Comparison of ENCODE assay signal across 8 cellular contexts in the genomic region with DNA sequence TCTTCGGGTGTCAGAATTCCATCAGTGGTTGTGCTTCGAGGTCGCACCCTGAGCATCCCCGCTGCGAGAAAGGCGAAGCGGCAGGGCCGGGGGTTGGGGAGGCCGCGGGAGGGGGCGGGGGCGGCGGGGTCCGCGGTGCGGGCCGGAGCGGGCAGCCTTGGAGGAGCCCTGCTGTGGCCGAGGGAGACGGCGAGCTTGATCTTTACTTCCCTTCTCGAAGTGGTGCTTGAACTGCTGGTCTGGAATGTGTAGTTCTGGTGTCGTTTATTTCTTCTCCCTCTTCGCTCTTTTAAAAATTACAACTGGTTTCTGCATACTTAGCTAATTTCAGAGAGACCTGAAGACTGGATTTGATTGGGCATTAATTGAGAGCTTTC. TPM values are rescaled to one million over a fixed set of nuclear protein-coding genes. Genes with fewer than 3 reads are reported as not detected.
DNase-seq lines count a peak whose midpoint lies in the region; ATAC-seq and TF ChIP-seq lines count a peak whose summit lies in the region.

No MANE protein-coding gene starts in this region.

- H3K4me3 Mint-ChIP-seq in activated B cell treated with CpG ODN at 0.5 μM for 24 hours = peak overlapping the region; percentile 87

- peak overlapping the region; percentile 66 for H3K4me3 ChIP-seq in HAP-1
- H3K4me3 ChIP-seq in psoas muscle = peak overlapping the region; percentile 93

- in situ Hi-C loops in HAP-1 (cut with MboI; ENCODE audit: low sequenced_read_pairs) = no loop called here

- H3K27me3 ChIP-seq in HAP-1 (ENCODE audit: low read depth) = no peaks in the 10 kb centered on the region
- no peaks in the 10 kb centered on the region for H3K27me3 ChIP-seq in psoas muscle (ENCODE audit: insufficient read depth in 3 of 3, low read length in 2 of 3)

- POLR2A ChIA-PET in activated B cell treated with CpG ODN at 0.5 μM for 24 hours (lab: Charles Lee) = interaction anchor here (0.6 to 4.1 kb wide), 13 partner anchors 16 to 175 kb away, joined by 3 to 59 read pairs (median 5); a partner anchor contains a TSS

- H3K27ac Mint-ChIP-seq in activated B cell treated with CpG ODN at 0.5 μM for 24 hours = peak overlapping the region; percentile 54

- DNase-seq in HAP-1 (ENCODE audit: low spot score in 2 of 2) (peak in 1 of 2 experiments; percentile 41), activated B cell treated with CpG ODN at 0.5 μM for 24 hours (no peak), cardiac septum (ENCODE audit: low spot score) (peak; percentile 78), psoas muscle (no peak), epidermal melanocyte (ENCODE audit: insufficient read length, low spot score) (no peak)
- DNase-seq in activated effector memory CD4-positive, alpha-beta T cell treated with anti-CD3 and anti-CD28 coated beads, Interleukin-2, amount 50 U/mL, for 16 hours = no peak

- H3K27me3 Mint-ChIP-seq in activated B cell treated with CpG ODN at 0.5 μM for 24 hours = peaks cover 2% of the 10 kb centered on the region

- H3K27ac ChIP-seq in 22Rv1 (peak overlapping the region; percentile 92), psoas muscle (peak overlapping the region; percentile 95)

- peaks cover 36% of the 10 kb centered on the region for H3K4me1 Mint-ChIP-seq in activated B cell treated with CpG ODN at 0.5 μM for 24 hours

- peaks cover 2% of the 10 kb centered on the region for H3K36me3 Mint-ChIP-seq in activated B cell treated with CpG ODN at 0.5 μM for 24 hours (ENCODE audit: low read depth)

- H3K4me1 ChIP-seq in HAP-1 = peaks cover 13% of the 10 kb centered on the region
- H3K4me1 ChIP-seq in psoas muscle = peaks cover 23% of the 10 kb centered on the region

- CTCF ChIA-PET in activated B cell treated with CpG ODN at 0.5 μM for 24 hours (lab: Charles Lee) = interaction anchor here (1.0 to 2.2 kb wide), 12 partner anchors 16 to 147 kb away, joined by 3 to 18 read pairs (median 4); a partner anchor contains a TSS

- H3K9me3 ChIP-seq in HAP-1 (no peaks in the 10 kb centered on the region), psoas muscle (no peaks in the 10 kb centered on the region)

- 1 to 3% (median 1%) methylated on average over 22 to 24 of the region's 24 CpGs for WGBS in psoas muscle, 3 donors

- H3K9me3 Mint-ChIP-seq in activated B cell treated with CpG ODN at 0.5 μM for 24 hours = no peaks in the 10 kb centered on the region

- intact Hi-C loops in activated B cell treated with CpG ODN at 0.5 μM for 24 hours (cut with micrococcal nuclease) (no loop called here), cardiac septum (cut with DNase I) (no loop called here), psoas muscle (cut with DNase I) (no loop called here)

- H3K36me3 ChIP-seq in HAP-1 (replicated peaks) (no peaks in the 10 kb centered on the region; the same call in 1 of the 2 replicates), psoas muscle (ENCODE audit: insufficient read depth in 1 of 2, low read depth in 1 of 2) (no peaks in the 10 kb centered on the region)

- ATAC-seq in activated B cell treated with CpG ODN at 0.5 μM for 24 hours (ENCODE audit: low read depth) (no peak), psoas muscle (peak in 1 of 4 donors; percentile 20), GM19467 (IDR thresholded peaks at IDR 0.05; ENCODE audit: unreplicated experiment) (no peak)

- TF ChIP-seq CTCF in 22Rv1 (IDR thresholded peaks at IDR 0.05) (no peak), activated B cell treated with CpG ODN at 0.5 μM for 24 hours (IDR thresholded peaks at IDR 0.05) (no peak), psoas muscle (IDR thresholded peaks at IDR 0.05) (no peak)

RNA-seq across cellular contexts. Expression of a gene that starts 1.1 kb away (rescaled TPM):
- total RNA-seq in activated B cell treated with CpG ODN at 0.5 μM for 24 hours (47.7 and 50.8 TPM in 2 replicates), cardiac septum (318 TPM), psoas muscle (10 to 100 TPM; 59.4 to 85.9 (median 65.3) TPM)
- 10 to 100 TPM; 37.8 to 96.7 (median 73.8) TPM for polyA plus RNA-seq in psoas muscle
